Comparison of ENCODE assay signal across 2 cellular contexts in genomic region chr5:59840200-59840601, GRCh38.
A peak's percentile ranks its signal among the peaks of the same experiment; 100 is the strongest.
TF ChIP-seq lines count a peak whose summit lies in the region.

No MANE protein-coding gene starts in this region.

TF ChIP-seq in HepG2, 621 proteins besides CTCF, POLR2A, EP300 and RAD21 (continued from another document):
- TF ChIP-seq ZSCAN5A (CRISPR knock-in tag; IDR thresholded peaks at IDR 0.05; ENCODE audit: borderline replicate concordance) (no peak), PLRG1 (conservative IDR thresholded peaks at IDR 0.05) (no peak), ZBTB21 (CRISPR knock-in tag; IDR thresholded peaks at IDR 0.05) (no peak), RERE (CRISPR knock-in tag; IDR thresholded peaks at IDR 0.05; ENCODE audit: low read depth) (no peak), NR0B2 (CRISPR knock-in tag; IDR thresholded peaks at IDR 0.05) (no peak), NR1H2 (CRISPR knock-in tag; IDR thresholded peaks at IDR 0.05; ENCODE audit: borderline replicate concordance, low read depth) (no peak)

TF ChIP-seq in SK-N-SH treated with all-trans-retinoic acid at 6 μM for 48 hours, 23 proteins besides CTCF, POLR2A, EP300 and RAD21 (continued from another document):
- TF ChIP-seq POU6F1 (CRISPR knock-in tag; IDR thresholded peaks at IDR 0.05; ENCODE audit: borderline replicate concordance, low read depth) = no peak
- TF ChIP-seq OSR1 (CRISPR knock-in tag; IDR thresholded peaks at IDR 0.05) = no peak
- TF ChIP-seq CSDC2 (CRISPR knock-in tag; IDR thresholded peaks at IDR 0.05) = no peak
- no peak for TF ChIP-seq ZNF565 (CRISPR knock-in tag; conservative IDR thresholded peaks at IDR 0.05; ENCODE audit: low read depth)
- TF ChIP-seq ZNF8 (CRISPR knock-in tag; IDR thresholded peaks at IDR 0.05) = peak; percentile 59; the same call in 1 of the 2 replicates
- peak; percentile 98 for TF ChIP-seq TCF4 (CRISPR knock-in tag; IDR thresholded peaks at IDR 0.05; ENCODE audit: borderline replicate concordance)
- peak; percentile 77 for TF ChIP-seq ZFP3 (CRISPR knock-in tag; IDR thresholded peaks at IDR 0.05)
- TF ChIP-seq PATZ1 (CRISPR knock-in tag; IDR thresholded peaks at IDR 0.05; ENCODE audit: borderline replicate concordance) = 0 out of 2 replicates have a peak, but pooled peaks have one; percentile 20
- TF ChIP-seq CREB5 (CRISPR knock-in tag; IDR thresholded peaks at IDR 0.05; ENCODE audit: low read depth) = no peak
